In genomic region chr14:89420502-89420901, GRCh38 we compare ENCODE assay signal across 1 cellular context.
TF ChIP-seq lines count a peak whose summit lies in the region.

No MANE protein-coding gene starts in this region.

TF ChIP-seq in HepG2, 621 proteins besides CTCF, POLR2A, EP300 and RAD21 (continued from another document):
- TF ChIP-seq THAP9 (CRISPR knock-in tag; IDR thresholded peaks at IDR 0.05; ENCODE audit: borderline replicate concordance) (no peak), ZNF441 (CRISPR knock-in tag; IDR thresholded peaks at IDR 0.05; ENCODE audit: borderline replicate concordance) (no peak), ZNF704 (CRISPR knock-in tag; IDR thresholded peaks at IDR 0.05; ENCODE audit: borderline replicate concordance) (no peak), ATRX (CRISPR knock-in tag; IDR thresholded peaks at IDR 0.05; ENCODE audit: borderline replicate concordance) (no peak), ZNF10 (CRISPR knock-in tag; IDR thresholded peaks at IDR 0.05; ENCODE audit: borderline replicate concordance, low read depth) (no peak)
